ENCODE assay signal across 8 cellular contexts in genomic region chr6:41027799-41028617, GRCh38. TPM values are rescaled to one million over a fixed set of nuclear protein-coding genes. Genes with fewer than 3 reads are reported as not detected.
DNase-seq lines count a peak whose midpoint lies in the region; ATAC-seq and TF ChIP-seq lines count a peak whose summit lies in the region.

No MANE protein-coding gene starts in this region.

- H3K27ac ChIP-seq in RWPE1 (no peak overlapping the region; the same call in 1 of the 2 replicates), subcutaneous abdominal adipose tissue (ENCODE audit: low read depth, low read length) (no peak overlapping the region)

- CTCF ChIA-PET in RWPE1 (lab: Yijun Ruan, JAX) = interaction anchor here (0.6 to 1.8 kb wide), 16 partner anchors 9 to 699 kb away, joined by 3 to 10 read pairs (median 3); partner anchors contain the start of gene TSPO2

- peaks cover 3 to 19% (median 15%) of the 10 kb centered on the region in 5 donors for H3K4me1 ChIP-seq in subcutaneous abdominal adipose tissue (ENCODE audit: control insufficient read depth in 5 of 5, insufficient read depth in 5 of 5, low read length in 5 of 5)

- no peaks in the 10 kb centered on the region for H3K9me3 ChIP-seq in subcutaneous abdominal adipose tissue (ENCODE audit: control insufficient read depth in 5 of 5, low read length in 5 of 5)

- POLR2A ChIA-PET in RWPE1 (lab: Yijun Ruan, JAX; ENCODE audit: low non-redundant PET) = interaction anchor here (0.6 to 0.8 kb wide), 2 partner anchors 10 to 647 kb away, joined by 3 read pairs; no protein-coding TSS in a partner anchor

- TF ChIP-seq CTCF in RWPE1 (conservative IDR thresholded peaks at IDR 0.05; ENCODE audit: low read depth) = peak; percentile 95

- H3K4me3 ChIP-seq in subcutaneous abdominal adipose tissue (ENCODE audit: low read depth in 1 of 5, low read length in 5 of 5) = peak overlapping the region; percentile 51 to 77 (median 73)

- peak overlapping the region in 4 of 5 donors; percentile 17 to 70 (median 62) for H3K9ac ChIP-seq in subcutaneous abdominal adipose tissue (ENCODE audit: low read length in 5 of 5)

- ATAC-seq in GM19468 (IDR thresholded peaks at IDR 0.05; ENCODE audit: extremely low read depth, unreplicated experiment) = peak; percentile 57

- no peaks in the 10 kb centered on the region for H3K27me3 ChIP-seq in subcutaneous abdominal adipose tissue (ENCODE audit: control insufficient read depth in 5 of 5, insufficient read depth in 4 of 5, low read length in 5 of 5)

- DNase-seq in D341Med (ENCODE audit: low spot score) = peak; percentile 92
- DNase-seq in HT-29 (ENCODE audit: low spot score) = peak; percentile 79
- DNase-seq in RWPE1 (ENCODE audit: low spot score) = peak; percentile 75
- peak; percentile 61 for DNase-seq in activated gamma-delta T cell treated with anti-CD3 and anti-CD28 coated beads, Interleukin-2, amount 50 U/mL, for 16 hours (ENCODE audit: low read depth)
- peak; percentile 86 for DNase-seq in germinal center (ENCODE audit: low spot score)
- DNase-seq in nucleus accumbens (lab: John Stamatoyannopoulos, UW) = peak in 49 of 56 donors; percentile 13 to 84 (median 41)

- H3K36me3 ChIP-seq in subcutaneous abdominal adipose tissue (ENCODE audit: control insufficient read depth in 5 of 5, insufficient read depth in 5 of 5, low read length in 5 of 5) = no peaks in the 10 kb centered on the region

RNA-seq across cellular contexts. Expression of gene UNC5CL, which starts 11.0 kb away (rescaled TPM):
- total RNA-seq in HT-29 (2014; rRNA removed; shearing (Covaris generic)) = 1.1 and 4.2 TPM in 2 replicates

RNA-seq across cellular contexts. Expression of gene TSPO2, which starts 14.3 kb away (rescaled TPM):
- not detected in 2 replicates for total RNA-seq in HT-29 (2014; rRNA removed; shearing (Covaris generic))

RNA-seq across cellular contexts. Expression of gene APOBEC2, which starts 25.0 kb away (rescaled TPM):
- total RNA-seq in HT-29 (2014; rRNA removed; shearing (Covaris generic)) = not detected in 2 replicates

RNA-seq across cellular contexts. Expression of gene OARD1, which starts 44.1 kb away (rescaled TPM):
- 14.5 and 20.2 TPM in 2 replicates for total RNA-seq in HT-29 (2014; rRNA removed; shearing (Covaris generic))

RNA-seq across cellular contexts. Expression of gene NFYA, which starts 44.8 kb away (rescaled TPM):
- 18.5 and 21.8 TPM in 2 replicates for total RNA-seq in HT-29 (2014; rRNA removed; shearing (Covaris generic))

Comparison
In these comparisons a context has a peak if more than half of its experiments do, and no peak if none do; other contexts are left out.
1. DNase-seq: peak in every context shown above with its lines; median percentile 92 in D341Med; 86 in germinal center; 79 in HT-29; 75 in RWPE1; 61 in activated gamma-delta T cell treated with anti-CD3 and anti-CD28 coated beads, Interleukin-2, amount 50 U/mL, for 16 hours; 41 in nucleus accumbens.